Comparison of ENCODE assay signal across 39 cellular contexts in the genomic region with DNA sequence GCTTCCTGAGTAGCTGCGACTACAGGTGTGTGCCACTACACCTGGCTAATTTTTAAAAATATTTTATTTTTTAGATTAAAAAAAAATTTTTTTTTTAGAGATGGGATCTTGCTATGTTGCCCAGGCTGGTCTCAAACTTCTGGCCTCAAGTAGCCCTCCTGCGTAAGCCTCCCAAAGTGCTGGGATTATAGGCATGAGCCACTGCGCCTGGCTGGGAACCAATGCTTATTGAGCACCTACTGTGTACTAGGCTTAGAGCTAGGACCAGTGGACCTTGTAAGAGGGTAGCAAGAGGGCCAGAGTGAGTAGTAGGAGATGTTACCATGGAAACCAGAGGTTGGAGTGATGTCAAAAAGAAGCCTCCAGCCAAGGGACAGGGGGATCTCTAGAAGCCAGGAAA. TPM values are rescaled to one million over a fixed set of nuclear protein-coding genes. Genes with fewer than 3 reads are reported as not detected.
"Had no signal": no experiment of that assay in that cellular context is flagged by ENCODE, and none has a peak within 500 bp of the region (broad histone marks: within the 10 kb centered on the region; RNA-seq: fewer than 3 reads in every experiment).

No MANE protein-coding gene starts in this region.

- H3K36me3 ChIP-seq: ascending aorta, cardiac muscle cell had no signal

- H3K9me3 ChIP-seq: ascending aorta had no signal

- H3K27ac ChIP-seq: ascending aorta, cardiac muscle cell, VCaP had no signal

- H3K27me3 Mint-ChIP-seq: activated CD4-positive, alpha-beta T cell treated with anti-CD3 and anti-CD28 coated beads for 36 hours; activated naive CD8-positive, alpha-beta T cell; activated naive CD8-positive, alpha-beta T cell treated with anti-CD3 and anti-CD28 coated beads, Interleukin-2, amount 50 U/mL, for 24 hours had no signal

- DNase-seq: activated CD4-positive, alpha-beta memory T cell treated with anti-CD3 and anti-CD28 coated beads, Interleukin-2, amount 10 ng/mL, durations not matched to agents 7 days and 5 days; activated CD4-positive, alpha-beta T cell treated with anti-CD3 and anti-CD28 coated beads for 1 hour; activated CD4-positive, alpha-beta T cell treated with anti-CD3 and anti-CD28 coated beads for 36 hours; activated CD4-positive, alpha-beta T cell treated with anti-CD3 and anti-CD28 coated beads for 48 hours; activated CD4-positive, alpha-beta T cell treated with anti-CD3 and anti-CD28 coated beads, Interleukin-2, amount 10 ng/mL, durations not matched to agents 7 days and 5 days; activated CD4-positive, alpha-beta T cell treated with anti-CD3 and anti-CD28 coated beads, Interleukin-2, amount 50 U/mL, for 48 hours; activated CD4-positive, CD25-positive, alpha-beta regulatory T cell; activated CD8-positive, alpha-beta memory T cell treated with anti-CD3 and anti-CD28 coated beads for 24 hours; activated CD8-positive, alpha-beta memory T cell treated with anti-CD3 and anti-CD28 coated beads, Interleukin-2, amount 10 ng/mL, durations not matched to agents 7 days and 5 days; activated CD8-positive, alpha-beta memory T cell treated with anti-CD3 and anti-CD28 coated beads, Interleukin-2, amount 50 U/mL, for 48 hours; activated CD8-positive, alpha-beta T cell treated with anti-CD3 and anti-CD28 coated beads, Interleukin-2, amount 10 ng/mL, durations not matched to agents 7 days and 5 days; activated effector memory CD4-positive, alpha-beta T cell treated with Interleukin-2 at 50 U/mL for 16 hours; activated gamma-delta T cell; activated naive CD4-positive, alpha-beta T cell treated with anti-CD3 and anti-CD28 coated beads, Interleukin-2, amount 10 ng/mL, durations not matched to agents 7 days and 5 days; activated naive CD4-positive, alpha-beta T cell treated with Interleukin-2 at 50 U/mL for 16 hours; activated naive CD8-positive, alpha-beta T cell treated with anti-CD3 and anti-CD28 coated beads, Interleukin-2, amount 10 ng/mL, durations not matched to agents 7 days and 5 days; activated naive CD8-positive, alpha-beta T cell treated with anti-CD3 and anti-CD28 coated beads, Interleukin-2, amount 50 U/mL, for 24 hours; activated T-cell treated with anti-CD3 and anti-CD28 coated beads, Interleukin-2, amount 50 U/mL, for 24 hours; activated T-cell treated with anti-CD3 and anti-CD28 coated beads, Interleukin-2, amount 50 U/mL, for 48 hours; amygdala; anterior cingulate cortex; caudate nucleus; cerebellar nuclear complex; T-helper 1 cell; T-helper 2 cell; T-helper 9 cell had no signal

- H3K4me1 Mint-ChIP-seq: central memory CD8-positive, alpha-beta T cell had no signal

- H3K27ac Mint-ChIP-seq: activated CD4-positive, alpha-beta memory T cell treated with anti-CD3 and anti-CD28 coated beads, Interleukin-2, amount 10 ng/mL, durations not matched to agents 7 days and 5 days; activated CD4-positive, alpha-beta T cell treated with anti-CD3 and anti-CD28 coated beads for 36 hours; activated CD4-positive, alpha-beta T cell treated with anti-CD3 and anti-CD28 coated beads, Interleukin-2, amount 10 ng/mL, durations not matched to agents 7 days and 5 days; activated CD8-positive, alpha-beta memory T cell treated with anti-CD3 and anti-CD28 coated beads, Interleukin-2, amount 10 ng/mL, durations not matched to agents 7 days and 5 days; activated CD8-positive, alpha-beta T cell treated with anti-CD3 and anti-CD28 coated beads, Interleukin-2, amount 10 ng/mL, durations not matched to agents 7 days and 5 days; activated naive CD4-positive, alpha-beta T cell treated with anti-CD3 and anti-CD28 coated beads, Interleukin-2, amount 10 ng/mL, durations not matched to agents 7 days and 5 days; activated naive CD4-positive, alpha-beta T cell treated with anti-CD3 and anti-CD28 coated beads, Interleukin-2, amount 50 U/mL, for 24 hours; activated naive CD8-positive, alpha-beta T cell; activated naive CD8-positive, alpha-beta T cell treated with anti-CD3 and anti-CD28 coated beads, Interleukin-2, amount 10 ng/mL, durations not matched to agents 7 days and 5 days; activated naive CD8-positive, alpha-beta T cell treated with anti-CD3 and anti-CD28 coated beads, Interleukin-2, amount 50 U/mL, for 24 hours; activated T-cell treated with anti-CD3 and anti-CD28 coated beads, Interleukin-2, amount 50 U/mL, for 24 hours; activated T-helper 2 cell treated with anti-CD3 and anti-CD28 coated beads, Interferon-gamma antibody, Interleukin-2, Interleukin-4, amounts not matched to agents 10 μg/mL and 5 μg/mL and 100 μg/mL, durations not matched to agents 14 hours and 24 hours and 36 hours; brain; T-helper 1 cell treated with Interleukin-12 subunit alpha and Interleukin-12 subunit beta and Interleukin-4 antibody, amounts not matched to agents 30 μg/mL and 1 μg/mL, for 36 hours; T-helper 2 cell treated with Interferon-gamma antibody and Interleukin-4, amounts not matched to agents 5 μg/mL and 100 μg/mL, for 36 hours had no signal

- H3K9me3 Mint-ChIP-seq: activated CD4-positive, alpha-beta memory T cell treated with anti-CD3 and anti-CD28 coated beads, Interleukin-2, amount 10 ng/mL, durations not matched to agents 7 days and 5 days; activated CD4-positive, alpha-beta T cell treated with anti-CD3 and anti-CD28 coated beads, Interleukin-2, amount 10 ng/mL, durations not matched to agents 7 days and 5 days; activated naive CD4-positive, alpha-beta T cell treated with anti-CD3 and anti-CD28 coated beads, Interleukin-2, amount 10 ng/mL, durations not matched to agents 7 days and 5 days; activated naive CD4-positive, alpha-beta T cell treated with anti-CD3 and anti-CD28 coated beads, Interleukin-2, amount 50 U/mL, for 24 hours; activated naive CD8-positive, alpha-beta T cell treated with anti-CD3 and anti-CD28 coated beads, Interleukin-2, amount 10 ng/mL, durations not matched to agents 7 days and 5 days; activated naive CD8-positive, alpha-beta T cell treated with anti-CD3 and anti-CD28 coated beads, Interleukin-2, amount 50 U/mL, for 24 hours; activated T-cell treated with anti-CD3 and anti-CD28 coated beads, Interleukin-2, amount 50 U/mL, for 24 hours; activated T-helper 2 cell treated with anti-CD3 and anti-CD28 coated beads, Interferon-gamma antibody, Interleukin-2, Interleukin-4, amounts not matched to agents 10 μg/mL and 5 μg/mL and 100 μg/mL, durations not matched to agents 14 hours and 24 hours and 36 hours; central memory CD8-positive, alpha-beta T cell; T-helper 1 cell treated with Interleukin-12 subunit alpha and Interleukin-12 subunit beta and Interleukin-4 antibody, amounts not matched to agents 30 μg/mL and 1 μg/mL, for 36 hours; T-helper 2 cell treated with Interferon-gamma antibody and Interleukin-4, amounts not matched to agents 5 μg/mL and 100 μg/mL, for 36 hours had no signal

- H3K4me3 ChIP-seq: ascending aorta, cardiac muscle cell had no signal

- H3K36me3 Mint-ChIP-seq: activated CD8-positive, alpha-beta memory T cell treated with anti-CD3 and anti-CD28 coated beads, Interleukin-2, amount 10 ng/mL, durations not matched to agents 7 days and 5 days; activated naive CD4-positive, alpha-beta T cell treated with anti-CD3 and anti-CD28 coated beads, Interleukin-2, amount 10 ng/mL, durations not matched to agents 7 days and 5 days; activated naive CD4-positive, alpha-beta T cell treated with anti-CD3 and anti-CD28 coated beads, Interleukin-2, amount 50 U/mL, for 24 hours; activated naive CD8-positive, alpha-beta T cell; activated naive CD8-positive, alpha-beta T cell treated with anti-CD3 and anti-CD28 coated beads, Interleukin-2, amount 10 ng/mL, durations not matched to agents 7 days and 5 days had no signal

- H3K27me3 ChIP-seq: ascending aorta, cardiac muscle cell had no signal

- H3K4me1 ChIP-seq: ascending aorta had no signal

- H3K4me3 Mint-ChIP-seq: activated CD4-positive, alpha-beta memory T cell treated with anti-CD3 and anti-CD28 coated beads, Interleukin-2, amount 10 ng/mL, durations not matched to agents 7 days and 5 days; activated CD4-positive, alpha-beta T cell treated with anti-CD3 and anti-CD28 coated beads for 36 hours; activated CD4-positive, alpha-beta T cell treated with anti-CD3 and anti-CD28 coated beads, Interleukin-2, amount 10 ng/mL, durations not matched to agents 7 days and 5 days; activated CD8-positive, alpha-beta memory T cell treated with anti-CD3 and anti-CD28 coated beads, Interleukin-2, amount 10 ng/mL, durations not matched to agents 7 days and 5 days; activated CD8-positive, alpha-beta T cell treated with anti-CD3 and anti-CD28 coated beads, Interleukin-2, amount 10 ng/mL, durations not matched to agents 7 days and 5 days; activated naive CD4-positive, alpha-beta T cell treated with anti-CD3 and anti-CD28 coated beads, Interleukin-2, amount 10 ng/mL, durations not matched to agents 7 days and 5 days; activated naive CD4-positive, alpha-beta T cell treated with anti-CD3 and anti-CD28 coated beads, Interleukin-2, amount 50 U/mL, for 24 hours; activated naive CD8-positive, alpha-beta T cell; activated naive CD8-positive, alpha-beta T cell treated with anti-CD3 and anti-CD28 coated beads, Interleukin-2, amount 10 ng/mL, durations not matched to agents 7 days and 5 days; activated naive CD8-positive, alpha-beta T cell treated with anti-CD3 and anti-CD28 coated beads, Interleukin-2, amount 50 U/mL, for 24 hours; activated T-cell treated with anti-CD3 and anti-CD28 coated beads, Interleukin-2, amount 50 U/mL, for 24 hours; brain; central memory CD8-positive, alpha-beta T cell; T-helper 1 cell treated with Interleukin-12 subunit alpha and Interleukin-12 subunit beta and Interleukin-4 antibody, amounts not matched to agents 30 μg/mL and 1 μg/mL, for 36 hours; T-helper 2 cell treated with Interferon-gamma antibody and Interleukin-4, amounts not matched to agents 5 μg/mL and 100 μg/mL, for 36 hours had no signal

- FAIRE-seq: bronchial epithelial cell, TTC549 had no signal

- ATAC-seq: activated CD4-positive, alpha-beta T cell treated with anti-CD3 and anti-CD28 coated beads for 36 hours; activated CD4-positive, CD25-positive, alpha-beta regulatory T cell treated with anti-CD3 and anti-CD28 coated beads, Interleukin-2, amount 50 U/mL, for 24 hours; activated CD8-positive, alpha-beta memory T cell treated with anti-CD3 and anti-CD28 coated beads, Interleukin-2, amount 10 ng/mL, durations not matched to agents 7 days and 5 days; activated CD8-positive, alpha-beta T cell treated with anti-CD3 and anti-CD28 coated beads, Interleukin-2, amount 10 ng/mL, durations not matched to agents 7 days and 5 days; activated naive CD8-positive, alpha-beta T cell treated with anti-CD3 and anti-CD28 coated beads, Interleukin-2, amount 50 U/mL, for 24 hours had no signal

RNA-seq across cellular contexts. Expression of gene COL26A1, which starts 31.2 kb away (rescaled TPM):
- total RNA-seq: activated CD4-positive, alpha-beta memory T cell treated with anti-CD3 and anti-CD28 coated beads, Interleukin-2, amount 10 ng/mL, durations not matched to agents 7 days and 5 days; activated CD4-positive, alpha-beta T cell treated with anti-CD3 and anti-CD28 coated beads for 36 hours; activated CD4-positive, alpha-beta T cell treated with anti-CD3 and anti-CD28 coated beads, Interleukin-2, amount 10 ng/mL, durations not matched to agents 7 days and 5 days; activated CD8-positive, alpha-beta memory T cell treated with anti-CD3 and anti-CD28 coated beads, Interleukin-2, amount 10 ng/mL, durations not matched to agents 7 days and 5 days; activated CD8-positive, alpha-beta T cell treated with anti-CD3 and anti-CD28 coated beads, Interleukin-2, amount 10 ng/mL, durations not matched to agents 7 days and 5 days; activated naive CD8-positive, alpha-beta T cell treated with anti-CD3 and anti-CD28 coated beads, Interleukin-2, amount 10 ng/mL, durations not matched to agents 7 days and 5 days; ascending aorta; bronchial epithelial cell had no signal
